Comparison of ENCODE assay signal across 22 cellular contexts in the genomic region with DNA sequence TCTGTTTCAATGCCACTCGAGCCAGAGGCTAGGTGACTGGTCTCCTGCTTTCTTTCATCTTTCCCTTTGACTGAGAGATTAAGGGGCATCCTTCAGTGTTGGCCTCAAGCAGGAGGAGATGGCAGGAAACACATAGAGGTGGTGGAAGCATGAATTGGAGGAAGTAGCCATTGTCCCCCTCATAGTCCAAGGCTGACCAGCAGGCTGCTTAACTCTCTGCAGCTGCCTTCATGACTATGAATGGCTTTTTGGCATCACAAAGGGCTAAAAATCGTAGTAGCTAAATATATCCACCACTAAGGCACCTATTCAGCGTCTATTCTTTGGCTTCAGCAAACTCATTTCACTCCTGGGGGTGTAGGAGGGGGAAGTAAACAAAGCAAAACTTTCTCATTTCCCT.
"Had no signal": no experiment of that assay in that cellular context is flagged by ENCODE, and none has a peak within 500 bp of the region (broad histone marks: within the 10 kb centered on the region; RNA-seq: fewer than 3 reads in every experiment).

No MANE protein-coding gene starts in this region.

- H3K4me3 Mint-ChIP-seq: mesothelial cell of epicardium; naive thymus-derived CD8-positive, alpha-beta T cell; nephron progenitor cell; stimulated activated memory B cell treated with anti-CD40 and anti-IgM and Interleukin-4, amounts not matched to agents 10 μg/mL and 1 μg/mL and 100 μg/mL, for 72 hours had no signal

- DNase-seq: effector CD4-positive, alpha-beta T cell; hypothalamus; left cardiac atrium; left lung; mesenchymal stem cell; naive thymus-derived CD8-positive, alpha-beta T cell; nephron progenitor cell; occipital lobe; ovary; posterior cingulate gyrus; psoas muscle; right cardiac atrium; sigmoid colon; stimulated activated CD4-positive, alpha-beta T cell treated with anti-CD3 and anti-CD28 coated beads, Interleukin-2, amount 100 ng/mL, for 24 hours; stimulated activated CD4-positive, alpha-beta T cell treated with anti-CD3 and anti-CD28 coated beads, Interleukin-4, amount 100 ng/mL, for 24 hours; stimulated activated naive CD8-positive, alpha-beta T cell treated with anti-CD3 and anti-CD28 coated beads, Interleukin-15, Interleukin-2, amounts not matched to agents 100 U/mL and 50 U/mL, for 24 hours; upper lobe of left lung had no signal

- H3K27ac ChIP-seq: coronary artery, left lung, ovary, psoas muscle, sigmoid colon, thoracic aorta, tibial nerve, upper lobe of left lung had no signal

- H3K4me1 ChIP-seq: psoas muscle, sigmoid colon had no signal

- H3K36me3 Mint-ChIP-seq: mesothelial cell of epicardium; stimulated activated memory B cell treated with anti-CD40 and anti-IgM and Interleukin-4, amounts not matched to agents 10 μg/mL and 1 μg/mL and 100 μg/mL, for 72 hours had no signal

- H3K27ac Mint-ChIP-seq: mesothelial cell of epicardium; naive thymus-derived CD8-positive, alpha-beta T cell; nephron progenitor cell; stimulated activated memory B cell treated with anti-CD40 and anti-IgM and Interleukin-4, amounts not matched to agents 10 μg/mL and 1 μg/mL and 100 μg/mL, for 72 hours had no signal

- H3K36me3 ChIP-seq: left lung, ovary, sigmoid colon, thoracic aorta, tibial nerve, upper lobe of left lung had no signal

- H3K27me3 ChIP-seq: left lung, ovary, tibial nerve, upper lobe of left lung had no signal

- H3K4me1 Mint-ChIP-seq: mesothelial cell of epicardium; stimulated activated memory B cell treated with anti-CD40 and anti-IgM and Interleukin-4, amounts not matched to agents 10 μg/mL and 1 μg/mL and 100 μg/mL, for 72 hours had no signal

- H3K9me3 ChIP-seq: left lung, ovary, thoracic aorta, upper lobe of left lung had no signal

- H3K4me3 ChIP-seq: coronary artery, left lung, ovary, psoas muscle, sigmoid colon, thoracic aorta, tibial nerve, upper lobe of left lung had no signal
